ENCODE assay signal across 1 cellular context in the genomic region with DNA sequence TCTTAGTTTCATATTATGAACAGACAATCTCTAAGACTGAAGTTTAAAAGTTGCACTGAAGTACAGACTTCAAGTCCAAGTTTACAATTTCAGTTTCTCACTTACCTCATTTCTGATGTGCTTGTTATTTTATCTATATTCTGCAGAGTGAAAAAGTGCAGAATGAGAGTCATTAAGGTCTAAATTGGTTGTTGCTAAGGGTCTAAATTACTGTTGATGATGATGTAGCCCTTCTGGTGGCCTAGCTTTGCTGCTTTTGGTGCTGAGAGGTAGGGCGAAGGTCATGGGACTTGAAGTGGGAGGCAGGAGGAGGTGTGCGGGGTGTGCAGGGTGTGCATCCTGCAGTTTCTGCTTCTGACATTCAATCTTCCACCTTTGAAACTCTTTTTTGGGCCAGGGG.
TF ChIP-seq lines count a peak whose summit lies in the region.

No MANE protein-coding gene starts in this region.

TF ChIP-seq in GM12878, 131 proteins besides CTCF, POLR2A, EP300 and RAD21 (continued from another document):
- TF ChIP-seq MTA2 (IDR thresholded peaks at IDR 0.05; ENCODE audit: low read depth) = peak; percentile 92
- no peak for TF ChIP-seq SP1 (IDR thresholded peaks at IDR 0.05; ENCODE audit: low read depth, low read length)
- TF ChIP-seq HCFC1 (IDR thresholded peaks at IDR 0.05; ENCODE audit: low read length) = no peak
- peak; percentile 67; the same call in 1 of the 2 replicates for TF ChIP-seq DPF2 (IDR thresholded peaks at IDR 0.05)
- TF ChIP-seq CHD2 (IDR thresholded peaks at IDR 0.05; ENCODE audit: borderline replicate concordance, low read depth, low read length) = no peak
- peak; percentile 59; the same call in 1 of the 2 replicates for TF ChIP-seq BMI1 (IDR thresholded peaks at IDR 0.05; ENCODE audit: borderline replicate concordance)
- TF ChIP-seq ZNF217 (IDR thresholded peaks at IDR 0.05) = no peak
- no peak for TF ChIP-seq TAF1 (IDR thresholded peaks at IDR 0.05; ENCODE audit: borderline replicate concordance, low read depth, low read length)
- TF ChIP-seq ESRRA (IDR thresholded peaks at IDR 0.05; ENCODE audit: low read length) = no peak
- no peak for TF ChIP-seq BACH1 (IDR thresholded peaks at IDR 0.05; ENCODE audit: borderline replicate concordance)
TF ChIP-seq in GM12878: peak in this region for 7.
